1 cellular context compared by ENCODE assay signal in the genomic region with DNA sequence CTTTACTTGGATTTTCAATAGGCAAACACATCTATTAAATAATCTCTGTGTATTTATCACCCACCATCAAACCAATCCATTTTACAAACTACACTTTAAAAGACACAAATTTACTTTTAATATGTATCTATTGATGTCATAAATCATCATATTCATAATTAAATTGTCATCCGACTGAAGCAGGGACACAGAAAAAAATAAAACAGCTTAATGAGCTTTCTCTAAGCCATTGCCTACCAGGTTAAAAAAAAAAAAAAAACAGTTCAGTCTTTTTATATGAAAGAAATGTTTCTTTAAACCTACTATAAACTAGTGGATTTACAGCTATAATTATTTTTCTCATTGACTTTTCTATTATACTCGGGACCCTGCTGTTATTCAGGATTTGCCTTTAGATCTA.
TF ChIP-seq lines count a peak whose summit lies in the region.

No MANE protein-coding gene starts in this region.

TF ChIP-seq in WTC11, 78 proteins besides CTCF, POLR2A, EP300 and RAD21 (continued from another document):
- TF ChIP-seq ZNF317 (CRISPR knock-in tag; IDR thresholded peaks at IDR 0.05; ENCODE audit: borderline replicate concordance, low read depth), result no peak
